Comparison of ENCODE assay signal across 26 cellular contexts in genomic region chr4:17898553-17898952, GRCh38.
DNase-seq lines count a peak whose midpoint lies in the region; ATAC-seq, FAIRE-seq and TF ChIP-seq lines count a peak whose summit lies in the region.
"Had no signal": no experiment of that assay in that cellular context is flagged by ENCODE, and none has a peak within 500 bp of the region (broad histone marks: within the 10 kb centered on the region; RNA-seq: fewer than 3 reads in every experiment).

No MANE protein-coding gene starts in this region.

- no peak overlapping the region for H3K4me3 ChIP-seq in small intestine (ENCODE audit: low read depth in 1 of 2, low read length in 2 of 2)
- H3K4me3 ChIP-seq: A549; BLaER1 treated with 17β-estradiol and CSF1 and Interleukin-3, amounts not matched to agents 10 nM and 100 nM; GM23248; Peyer's patch had no signal

- POLR2A ChIA-PET in HEK293T (lab: Yijun Ruan, JAX) = no interaction called here

- no peaks in the 10 kb centered on the region for H3K27me3 ChIP-seq in small intestine (ENCODE audit: control insufficient read depth in 2 of 2, insufficient read depth in 2 of 2, low read length in 2 of 2)
- H3K27me3 ChIP-seq: BLaER1 treated with 17β-estradiol and CSF1 and Interleukin-3, amounts not matched to agents 10 nM and 100 nM; Peyer's patch had no signal

- no peak overlapping the region for H3K27ac ChIP-seq in small intestine (ENCODE audit: low read depth in 1 of 2, low read length in 1 of 2)
- H3K27ac ChIP-seq: A549; BLaER1 treated with 17β-estradiol and CSF1 and Interleukin-3, amounts not matched to agents 10 nM and 100 nM; GM23248; Peyer's patch had no signal

- WGBS in small intestine, 3 donors = 9 to 49% (median 23%) methylated on average over 2 of the region's 2 CpGs

- H3K9me3 ChIP-seq in small intestine (ENCODE audit: control insufficient read depth, low read depth) = no peaks in the 10 kb centered on the region
- H3K9me3 ChIP-seq: A549; BLaER1 treated with 17β-estradiol and CSF1 and Interleukin-3, amounts not matched to agents 10 nM and 100 nM; Peyer's patch had no signal

- CTCF ChIA-PET in HEK293T (lab: Yijun Ruan, JAX) = no interaction called here

- DNase-seq in NCI-H1105 treated with DMSO at 0.1 percent for 48 hours (lab: John Stamatoyannopoulos, UW) (peak; percentile 48), NCI-H69 (lab: John Stamatoyannopoulos, UW) (peak; percentile 77), dermis blood vessel endothelial cell (peak; percentile 55), small intestine (peak; percentile 69), HEK293T (ENCODE audit: extremely low spot score) (no peak), nucleus accumbens (lab: John Stamatoyannopoulos, UW) (no peak)
- DNase-seq: AML-193; CD4-positive, alpha-beta T cell; DMS53; GM23248; H7; KBM-7; MV-4-11; NCI-H1694 treated with DMSO at 0.1 percent for 48 hours; NCI-H2171; NCI-H226; NCI-H510A treated with DMSO at 0.1 percent for 48 hours; OCI-M1; Peyer's patch; SHP77 treated with DMSO at 0.1 percent for 48 hours; SW 1271 had no signal

- no peak for FAIRE-seq in small intestine (lab: Jason Lieb, UNC)
- FAIRE-seq: A549, GM18507, HTR-8/SVneo had no signal

- ATAC-seq in HG03097 (IDR thresholded peaks at IDR 0.05; ENCODE audit: low FRiP score, unreplicated experiment) = no peak
- ATAC-seq: A549 had no signal

- H3K4me1 ChIP-seq in small intestine (ENCODE audit: control insufficient read depth in 2 of 2, insufficient read depth in 1 of 2, low read depth in 1 of 2, low read length in 1 of 2) = no peaks in the 10 kb centered on the region
- H3K4me1 ChIP-seq: A549; BLaER1 treated with 17β-estradiol and CSF1 and Interleukin-3, amounts not matched to agents 10 nM and 100 nM had no signal

- H3K36me3 ChIP-seq in small intestine (ENCODE audit: control insufficient read depth in 2 of 2, insufficient read depth in 2 of 2, low read length in 2 of 2) = no peaks in the 10 kb centered on the region
- H3K36me3 ChIP-seq: Peyer's patch had no signal

TF ChIP-seq in HEK293T, 16 proteins besides CTCF, POLR2A, EP300 and RAD21:
- TF ChIP-seq TARDBP (IDR thresholded peaks at IDR 0.05) (no peak), SP1 (IDR thresholded peaks at IDR 0.05) (no peak), SUZ12 (IDR thresholded peaks at IDR 0.05) (no peak)

Comparison
In these comparisons a context has a peak if more than half of its experiments do, and no peak if none do; other contexts are left out.
1. DNase-seq: peak in NCI-H1105 treated with DMSO at 0.1 percent for 48 hours (single experiment), NCI-H69 (single experiment), dermis blood vessel endothelial cell (single experiment) and small intestine (single experiment); none in HEK293T (single experiment) and nucleus accumbens (0 of 56).